Comparison of ENCODE assay signal across 9 cellular contexts in the genomic region with DNA sequence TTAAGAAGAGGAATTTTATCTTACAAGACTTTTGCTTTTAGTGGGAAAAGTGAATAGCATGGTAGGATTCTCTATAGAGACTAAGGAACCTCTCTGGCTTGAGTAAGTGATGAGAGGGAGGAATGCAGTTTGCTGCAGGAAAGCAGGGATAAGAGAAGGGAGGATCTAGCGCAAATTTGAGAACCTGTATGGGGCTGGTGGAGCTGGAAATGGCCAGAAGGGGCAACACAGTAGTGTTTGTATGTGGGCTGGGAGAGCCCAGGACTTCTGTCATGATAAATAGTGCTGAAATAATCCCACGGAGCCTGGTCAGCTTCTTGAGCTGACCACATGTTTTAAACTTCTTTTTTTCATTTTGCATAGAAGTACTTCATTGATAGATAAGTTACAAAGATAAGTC. TPM values are rescaled to one million over a fixed set of nuclear protein-coding genes. Genes with fewer than 3 reads are reported as not detected.
DNase-seq lines count a peak whose midpoint lies in the region; ATAC-seq and TF ChIP-seq lines count a peak whose summit lies in the region.
"Had no signal": no experiment of that assay in that cellular context is flagged by ENCODE, and none has a peak within 500 bp of the region (broad histone marks: within the 10 kb centered on the region; RNA-seq: fewer than 3 reads in every experiment).

No MANE protein-coding gene starts in this region.

- ATAC-seq in natural killer cell treated with Interleukin-12 subunit alpha and Interleukin-12 subunit beta and Interleukin-15 and Interleukin-18, amount 100 ng/mL, for 72 hours, result no peak
- no peak for ATAC-seq in left lung
- no peak for ATAC-seq in heart right ventricle

- peak; percentile 11 for DNase-seq in EL
- peak; percentile 25 for DNase-seq in NCI-H69 (lab: John Stamatoyannopoulos, UW)
- peak; percentile 20 for DNase-seq in cerebellar cortex (ENCODE audit: low spot score)
- no peak for DNase-seq in natural killer cell treated with Interleukin-12 subunit alpha and Interleukin-12 subunit beta and Interleukin-15 and Interleukin-18, amount 100 ng/mL, for 72 hours (ENCODE audit: low spot score)
- DNase-seq in left lung, result no peak
- no peak for DNase-seq in heart right ventricle
- DNase-seq in GDM1 (lab: John Stamatoyannopoulos, UW), result no peak
- DNase-seq in HT-29 (ENCODE audit: low spot score), result no peak
- DNase-seq: effector memory CD8-positive, alpha-beta T cell had no signal

- no peak for TF ChIP-seq CTCF in left lung (IDR thresholded peaks at IDR 0.05)
- TF ChIP-seq CTCF in heart right ventricle (IDR thresholded peaks at IDR 0.05), result peak in 1 of 9 donors; percentile 7

- H3K36me3 Mint-ChIP-seq in natural killer cell treated with Interleukin-12 subunit alpha and Interleukin-12 subunit beta and Interleukin-15 and Interleukin-18, amount 100 ng/mL, for 72 hours, result no peaks in the 10 kb centered on the region

- no peak overlapping the region for H3K27ac ChIP-seq in left lung
- peak overlapping the region in 1 of 10 donors; percentile 77 for H3K27ac ChIP-seq in heart right ventricle

- H3K27me3 Mint-ChIP-seq in natural killer cell treated with Interleukin-12 subunit alpha and Interleukin-12 subunit beta and Interleukin-15 and Interleukin-18, amount 100 ng/mL, for 72 hours, result peaks cover 0 to 6% of the 10 kb centered on the region in 2 donors

- H3K9me3 Mint-ChIP-seq in natural killer cell treated with Interleukin-12 subunit alpha and Interleukin-12 subunit beta and Interleukin-15 and Interleukin-18, amount 100 ng/mL, for 72 hours, result no peaks in the 10 kb centered on the region
- H3K9me3 Mint-ChIP-seq: effector memory CD8-positive, alpha-beta T cell had no signal

- H3K4me1 ChIP-seq in left lung (peaks cover 0 to 14% of the 10 kb centered on the region in 2 donors), heart right ventricle (peaks cover 0 to 15% (median 9%) of the 10 kb centered on the region in 9 donors)

- H3K36me3 ChIP-seq in left lung, result no peaks in the 10 kb centered on the region
- H3K36me3 ChIP-seq in heart right ventricle, result no peaks in the 10 kb centered on the region

- H3K4me1 Mint-ChIP-seq in natural killer cell treated with Interleukin-12 subunit alpha and Interleukin-12 subunit beta and Interleukin-15 and Interleukin-18, amount 100 ng/mL, for 72 hours (ENCODE audit: low read depth in 2 of 2), result peaks cover 0 to 2% of the 10 kb centered on the region in 2 donors

- H3K9me3 ChIP-seq in left lung, result no peaks in the 10 kb centered on the region
- H3K9me3 ChIP-seq in heart right ventricle, result no peaks in the 10 kb centered on the region

- H3K4me3 ChIP-seq in left lung (no peak overlapping the region), heart right ventricle (no peak overlapping the region)

- H3K27me3 ChIP-seq in left lung (peaks cover 0 to 19% of the 10 kb centered on the region in 2 donors), heart right ventricle (no peaks in the 10 kb centered on the region)

- H3K4me3 Mint-ChIP-seq in natural killer cell treated with Interleukin-12 subunit alpha and Interleukin-12 subunit beta and Interleukin-15 and Interleukin-18, amount 100 ng/mL, for 72 hours, result peak overlapping the region; percentile 11

- H3K27ac Mint-ChIP-seq in natural killer cell treated with Interleukin-12 subunit alpha and Interleukin-12 subunit beta and Interleukin-15 and Interleukin-18, amount 100 ng/mL, for 72 hours, result no peak overlapping the region
- H3K27ac Mint-ChIP-seq: effector memory CD8-positive, alpha-beta T cell had no signal

- WGBS in heart right ventricle, 2 donors, result 41 to 44% methylated on average over 2 of the region's 2 CpGs

- intact Hi-C loops in left lung (cut with DNase I), result no loop called here
- intact Hi-C loops in heart right ventricle (cut with DNase I), result no loop called here

RNA-seq across cellular contexts. Expression of a gene that starts 11.1 kb away (rescaled TPM):
- total RNA-seq in natural killer cell treated with Interleukin-12 subunit alpha and Interleukin-12 subunit beta and Interleukin-15 and Interleukin-18, amount 100 ng/mL, for 72 hours, result 1 to 10 TPM in 1 of 2 donors, under 1 TPM in 1; 0.57 to 2.8 TPM
- under 1 TPM; 0.44 to 0.47 TPM for total RNA-seq in left lung
- total RNA-seq in heart right ventricle, result 1 to 10 TPM; 1.3 to 4.9 (median 2.2) TPM
- polyA plus RNA-seq in heart right ventricle, result 1 to 10 TPM; 1.2 to 2.6 TPM
- not detected in 2 replicates for total RNA-seq in HT-29 (2014; rRNA removed; shearing (Covaris generic))

Comparison
In these comparisons a context has a peak if more than half of its experiments do, and no peak if none do; other contexts are left out.
1. DNase-seq: peak in EL (single experiment), NCI-H69 (single experiment) and cerebellar cortex (single experiment); none in natural killer cell treated with Interleukin-12 subunit alpha and Interleukin-12 subunit beta and Interleukin-15 and Interleukin-18, amount 100 ng/mL, for 72 hours (single experiment), left lung (0 of 2), heart right ventricle (0 of 2), GDM1 (single experiment) and HT-29 (single experiment).